ENCODE assay signal across 17 cellular contexts in the genomic region with DNA sequence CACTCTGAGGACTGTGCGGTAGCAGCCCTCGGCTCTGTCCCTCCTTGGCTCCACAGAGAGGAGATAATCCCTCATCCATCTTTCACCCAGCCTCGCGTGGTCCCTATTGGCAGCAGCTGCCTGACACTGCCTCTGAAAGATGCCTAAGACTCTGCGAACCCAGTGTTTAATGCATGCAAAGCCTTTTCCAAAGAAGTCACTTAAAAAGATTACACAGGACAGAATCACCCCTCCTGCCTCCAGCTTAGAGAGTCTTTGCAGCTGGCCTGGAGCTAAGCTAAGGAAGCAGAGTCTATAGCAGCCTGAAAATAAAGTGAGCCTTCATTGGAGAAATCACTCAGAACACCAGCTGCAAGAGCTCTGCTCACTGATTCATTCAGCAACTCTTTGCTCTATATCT.
"Had no signal": no experiment of that assay in that cellular context is flagged by ENCODE, and none has a peak within 500 bp of the region (broad histone marks: within the 10 kb centered on the region; RNA-seq: fewer than 3 reads in every experiment).

No MANE protein-coding gene starts in this region.

- H3K4me1 Mint-ChIP-seq: activated CD4-positive, alpha-beta T cell treated with anti-CD3 and anti-CD28 coated beads for 36 hours; activated naive CD4-positive, alpha-beta T cell treated with anti-CD3 and anti-CD28 coated beads, Interleukin-2, amount 10 ng/mL, durations not matched to agents 7 days and 5 days; naive B cell had no signal

- H3K4me3 Mint-ChIP-seq: activated CD4-positive, alpha-beta T cell treated with anti-CD3 and anti-CD28 coated beads for 36 hours; activated CD8-positive, alpha-beta T cell treated with anti-CD3 and anti-CD28 coated beads for 36 hours; activated naive CD4-positive, alpha-beta T cell treated with anti-CD3 and anti-CD28 coated beads, Interleukin-2, amount 10 ng/mL, durations not matched to agents 7 days and 5 days; activated T-cell treated with anti-CD3 and anti-CD28 coated beads, Interleukin-2, amount 50 U/mL, for 4 hours; WTC11 had no signal

- H3K9me3 Mint-ChIP-seq: activated CD8-positive, alpha-beta T cell treated with anti-CD3 and anti-CD28 coated beads for 36 hours; activated naive CD4-positive, alpha-beta T cell treated with anti-CD3 and anti-CD28 coated beads, Interleukin-2, amount 10 ng/mL, durations not matched to agents 7 days and 5 days; activated T-cell treated with anti-CD3 and anti-CD28 coated beads, Interleukin-2, amount 50 U/mL, for 4 hours; WTC11 had no signal

- H3K27ac Mint-ChIP-seq: activated CD4-positive, alpha-beta T cell treated with anti-CD3 and anti-CD28 coated beads for 36 hours; activated CD8-positive, alpha-beta T cell treated with anti-CD3 and anti-CD28 coated beads for 36 hours; naive B cell; WTC11 had no signal

- H3K36me3 Mint-ChIP-seq: activated naive CD4-positive, alpha-beta T cell treated with anti-CD3 and anti-CD28 coated beads, Interleukin-2, amount 10 ng/mL, durations not matched to agents 7 days and 5 days; naive B cell; WTC11 had no signal

- ATAC-seq: activated CD4-positive, alpha-beta T cell treated with anti-CD3 and anti-CD28 coated beads for 36 hours; activated CD8-positive, alpha-beta T cell treated with anti-CD3 and anti-CD28 coated beads for 36 hours; activated T-cell treated with anti-CD3 and anti-CD28 coated beads, Interleukin-2, amount 50 U/mL, for 4 hours; esophagus mucosa; left lung; sciatic nerve; WTC11 had no signal

- DNase-seq: activated CD4-positive, alpha-beta T cell treated with anti-CD3 and anti-CD28 coated beads for 36 hours; activated CD8-positive, alpha-beta T cell treated with anti-CD3 and anti-CD28 coated beads for 36 hours; activated naive CD4-positive, alpha-beta T cell treated with anti-CD3 and anti-CD28 coated beads, Interleukin-2, amount 10 ng/mL, durations not matched to agents 7 days and 5 days; activated T-cell treated with anti-CD3 and anti-CD28 coated beads, Interleukin-2, amount 50 U/mL, for 4 hours; aorta; effector CD4-positive, alpha-beta T cell; islet precursor cell; left lung; naive B cell; pancreas; stimulated activated CD8-positive, alpha-beta memory T cell treated with anti-CD3 and anti-CD28 coated beads, Interleukin-4, amount 100 ng/mL, for 48 hours; stimulated activated naive CD4-positive, alpha-beta T cell; transverse colon; uterus had no signal
